In the genomic region with DNA sequence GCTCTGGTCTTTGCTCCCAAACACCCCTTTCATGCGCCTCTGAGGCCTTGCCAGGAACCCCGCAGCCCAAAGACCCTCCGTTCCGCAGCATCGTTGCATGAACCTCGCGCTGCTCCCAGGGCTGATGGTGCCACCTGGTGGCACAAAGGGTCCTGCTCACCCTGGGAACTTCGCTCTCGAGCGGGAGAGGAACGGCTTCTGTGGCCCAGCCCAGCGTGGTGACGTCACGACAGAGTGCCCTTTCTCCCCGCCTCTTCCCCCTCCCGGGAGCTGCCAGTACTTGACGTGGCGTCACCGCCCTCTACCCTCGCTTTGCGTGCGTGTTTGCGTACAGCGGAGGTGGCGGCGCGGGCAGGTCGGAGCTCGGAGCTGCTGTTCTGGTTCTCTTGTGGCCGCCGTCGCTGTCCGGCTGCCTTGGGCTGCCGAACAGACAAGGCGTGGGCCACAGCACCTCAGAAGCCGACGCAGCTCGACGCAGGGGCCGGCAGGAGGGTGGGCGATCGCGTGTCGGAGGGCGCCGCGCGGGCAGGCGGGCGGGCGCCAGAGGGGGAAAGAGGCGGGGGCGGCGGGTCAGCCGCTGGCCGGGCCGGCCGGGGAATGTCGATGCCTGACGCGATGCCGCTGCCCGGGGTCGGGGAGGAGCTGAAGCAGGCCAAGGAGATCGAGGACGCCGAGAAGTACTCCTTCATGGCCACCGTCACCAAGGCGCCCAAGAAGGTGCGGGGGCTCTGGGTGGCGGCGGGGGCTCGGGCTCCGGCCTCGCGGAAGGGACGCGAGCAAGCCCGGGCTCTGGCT, we compare ENCODE assay signal across 1 cellular context.
TF ChIP-seq lines count a peak whose summit lies in the region.

A gene (plus strand): TSS at position 310 of the 795 bp plus-strand sequence. CDS start 288 bp downstream, at position 598.

TF ChIP-seq in HepG2, 621 proteins besides CTCF, POLR2A, EP300 and RAD21 (continued from another document and continues in another):
- TF ChIP-seq, protein P1, sequence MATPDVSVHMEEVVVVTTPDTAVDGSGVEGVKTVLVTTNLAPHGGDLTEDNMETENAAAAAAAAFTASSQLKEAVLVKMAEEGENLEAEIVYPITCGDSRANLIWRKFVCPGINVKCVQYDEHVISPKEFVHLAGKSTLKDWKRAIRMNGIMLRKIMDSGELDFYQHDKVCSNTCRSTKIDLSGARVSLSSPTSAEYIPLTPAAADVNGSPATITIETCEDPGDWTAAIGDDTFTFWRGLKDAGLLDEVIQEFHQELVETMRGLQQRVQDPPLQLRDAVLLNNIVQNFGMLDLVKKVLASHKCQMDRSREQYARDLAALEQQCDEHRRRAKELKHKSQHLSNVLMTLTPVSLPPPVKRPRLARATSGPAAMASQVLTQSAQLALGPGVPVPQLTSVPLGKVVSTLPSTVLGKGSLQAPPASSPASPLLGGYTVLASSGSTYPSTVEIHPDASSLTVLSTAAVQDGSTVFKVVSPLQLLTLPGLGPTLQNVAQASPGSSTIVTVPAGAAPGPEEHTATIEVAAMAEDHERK (CRISPR knock-in tag; IDR thresholded peaks at IDR 0.05; ENCODE audit: low read depth): peak; percentile 100
- TF ChIP-seq, protein P2, sequence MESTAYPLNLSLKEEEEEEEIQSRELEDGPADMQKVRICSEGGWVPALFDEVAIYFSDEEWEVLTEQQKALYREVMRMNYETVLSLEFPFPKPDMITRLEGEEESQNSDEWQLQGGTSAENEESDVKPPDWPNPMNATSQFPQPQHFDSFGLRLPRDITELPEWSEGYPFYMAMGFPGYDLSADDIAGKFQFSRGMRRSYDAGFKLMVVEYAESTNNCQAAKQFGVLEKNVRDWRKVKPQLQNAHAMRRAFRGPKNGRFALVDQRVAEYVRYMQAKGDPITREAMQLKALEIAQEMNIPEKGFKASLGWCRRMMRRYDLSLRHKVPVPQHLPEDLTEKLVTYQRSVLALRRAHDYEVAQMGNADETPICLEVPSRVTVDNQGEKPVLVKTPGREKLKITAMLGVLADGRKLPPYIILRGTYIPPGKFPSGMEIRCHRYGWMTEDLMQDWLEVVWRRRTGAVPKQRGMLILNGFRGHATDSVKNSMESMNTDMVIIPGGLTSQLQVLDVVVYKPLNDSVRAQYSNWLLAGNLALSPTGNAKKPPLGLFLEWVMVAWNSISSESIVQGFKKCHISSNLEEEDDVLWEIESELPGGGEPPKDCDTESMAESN (CRISPR knock-in tag; conservative IDR thresholded peaks at IDR 0.05): peak; percentile 75
- TF ChIP-seq CBX1 (IDR thresholded peaks at IDR 0.05; ENCODE audit: low read depth) (peak; percentile 87), HDAC2 (CRISPR knock-in tag; IDR thresholded peaks at IDR 0.05) (peak; percentile 83), ZMYM3 (CRISPR knock-in tag; IDR thresholded peaks at IDR 0.05) (no peak), PLRG1 (conservative IDR thresholded peaks at IDR 0.05) (no peak), HNRNPH1 (optimal IDR thresholded peaks at IDR 0.05; ENCODE audit: low read depth, low read length) (no peak), ZNF891 (CRISPR knock-in tag; IDR thresholded peaks at IDR 0.05) (peak; percentile 64; the same call in 1 of the 2 replicates), AHR (CRISPR knock-in tag; IDR thresholded peaks at IDR 0.05) (peak; percentile 40; the same call in 1 of the 2 replicates), ZNF558 (CRISPR knock-in tag; IDR thresholded peaks at IDR 0.05; ENCODE audit: borderline replicate concordance) (peak; percentile 90; the same call in 1 of the 2 replicates), SMAD9 (CRISPR knock-in tag; IDR thresholded peaks at IDR 0.05) (no peak), ZNF878 (CRISPR knock-in tag; IDR thresholded peaks at IDR 0.05) (0 out of 2 replicates have a peak, but pooled peaks have one; percentile 10), YEATS2 (CRISPR knock-in tag; IDR thresholded peaks at IDR 0.05; ENCODE audit: borderline replicate concordance) (peak; percentile 90), ATF1 (CRISPR knock-in tag; IDR thresholded peaks at IDR 0.05) (peak; percentile 88), ZNF124 (CRISPR knock-in tag; IDR thresholded peaks at IDR 0.05) (peak; percentile 67; the same call in 1 of the 2 replicates), KDM5A (IDR thresholded peaks at IDR 0.05; ENCODE audit: borderline replicate concordance, low read length) (peak; percentile 47; the same call in 1 of the 2 replicates), U2AF2 (IDR thresholded peaks at IDR 0.05; ENCODE audit: low read depth, low read length) (no peak), ZNF460 (CRISPR knock-in tag; IDR thresholded peaks at IDR 0.05; ENCODE audit: borderline replicate concordance) (no peak), FOXA1 (IDR thresholded peaks at IDR 0.05) (no peak), FOXA1 (CRISPR knock-in tag; IDR thresholded peaks at IDR 0.05) (0 out of 2 replicates have a peak, but pooled peaks have one; percentile 46), SALL1 (CRISPR knock-in tag; IDR thresholded peaks at IDR 0.05) (peak; percentile 93), ZNF549 (CRISPR knock-in tag; IDR thresholded peaks at IDR 0.05) (no peak), NCOR1 (IDR thresholded peaks at IDR 0.05; ENCODE audit: borderline replicate concordance, low read length) (no peak)
- TF ChIP-seq, protein P3, sequence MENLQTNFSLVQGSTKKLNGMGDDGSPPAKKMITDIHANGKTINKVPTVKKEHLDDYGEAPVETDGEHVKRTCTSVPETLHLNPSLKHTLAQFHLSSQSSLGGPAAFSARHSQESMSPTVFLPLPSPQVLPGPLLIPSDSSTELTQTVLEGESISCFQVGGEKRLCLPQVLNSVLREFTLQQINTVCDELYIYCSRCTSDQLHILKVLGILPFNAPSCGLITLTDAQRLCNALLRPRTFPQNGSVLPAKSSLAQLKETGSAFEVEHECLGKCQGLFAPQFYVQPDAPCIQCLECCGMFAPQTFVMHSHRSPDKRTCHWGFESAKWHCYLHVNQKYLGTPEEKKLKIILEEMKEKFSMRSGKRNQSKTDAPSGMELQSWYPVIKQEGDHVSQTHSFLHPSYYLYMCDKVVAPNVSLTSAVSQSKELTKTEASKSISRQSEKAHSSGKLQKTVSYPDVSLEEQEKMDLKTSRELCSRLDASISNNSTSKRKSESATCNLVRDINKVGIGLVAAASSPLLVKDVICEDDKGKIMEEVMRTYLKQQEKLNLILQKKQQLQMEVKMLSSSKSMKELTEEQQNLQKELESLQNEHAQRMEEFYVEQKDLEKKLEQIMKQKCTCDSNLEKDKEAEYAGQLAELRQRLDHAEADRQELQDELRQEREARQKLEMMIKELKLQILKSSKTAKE (CRISPR knock-in tag; IDR thresholded peaks at IDR 0.05; ENCODE audit: borderline replicate concordance): peak; percentile 53; the same call in 1 of the 2 replicates
- TF ChIP-seq, protein P4, sequence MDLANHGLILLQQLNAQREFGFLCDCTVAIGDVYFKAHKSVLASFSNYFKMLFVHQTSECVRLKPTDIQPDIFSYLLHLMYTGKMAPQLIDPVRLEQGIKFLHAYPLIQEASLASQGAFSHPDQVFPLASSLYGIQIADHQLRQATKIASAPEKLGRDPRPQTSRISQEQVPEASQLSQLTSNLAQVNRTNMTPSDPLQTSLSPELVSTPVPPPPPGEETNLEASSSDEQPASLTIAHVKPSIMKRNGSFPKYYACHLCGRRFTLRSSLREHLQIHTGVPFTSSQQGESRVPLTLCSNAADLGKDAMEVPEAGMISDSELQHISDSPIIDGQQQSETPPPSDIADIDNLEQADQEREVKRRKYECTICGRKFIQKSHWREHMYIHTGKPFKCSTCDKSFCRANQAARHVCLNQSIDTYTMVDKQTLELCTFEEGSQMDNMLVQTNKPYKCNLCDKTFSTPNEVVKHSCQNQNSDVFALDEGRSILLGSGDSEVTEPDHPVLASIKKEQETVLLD (CRISPR knock-in tag; IDR thresholded peaks at IDR 0.05; ENCODE audit: low read depth): no peak
- TF ChIP-seq, protein P5, sequence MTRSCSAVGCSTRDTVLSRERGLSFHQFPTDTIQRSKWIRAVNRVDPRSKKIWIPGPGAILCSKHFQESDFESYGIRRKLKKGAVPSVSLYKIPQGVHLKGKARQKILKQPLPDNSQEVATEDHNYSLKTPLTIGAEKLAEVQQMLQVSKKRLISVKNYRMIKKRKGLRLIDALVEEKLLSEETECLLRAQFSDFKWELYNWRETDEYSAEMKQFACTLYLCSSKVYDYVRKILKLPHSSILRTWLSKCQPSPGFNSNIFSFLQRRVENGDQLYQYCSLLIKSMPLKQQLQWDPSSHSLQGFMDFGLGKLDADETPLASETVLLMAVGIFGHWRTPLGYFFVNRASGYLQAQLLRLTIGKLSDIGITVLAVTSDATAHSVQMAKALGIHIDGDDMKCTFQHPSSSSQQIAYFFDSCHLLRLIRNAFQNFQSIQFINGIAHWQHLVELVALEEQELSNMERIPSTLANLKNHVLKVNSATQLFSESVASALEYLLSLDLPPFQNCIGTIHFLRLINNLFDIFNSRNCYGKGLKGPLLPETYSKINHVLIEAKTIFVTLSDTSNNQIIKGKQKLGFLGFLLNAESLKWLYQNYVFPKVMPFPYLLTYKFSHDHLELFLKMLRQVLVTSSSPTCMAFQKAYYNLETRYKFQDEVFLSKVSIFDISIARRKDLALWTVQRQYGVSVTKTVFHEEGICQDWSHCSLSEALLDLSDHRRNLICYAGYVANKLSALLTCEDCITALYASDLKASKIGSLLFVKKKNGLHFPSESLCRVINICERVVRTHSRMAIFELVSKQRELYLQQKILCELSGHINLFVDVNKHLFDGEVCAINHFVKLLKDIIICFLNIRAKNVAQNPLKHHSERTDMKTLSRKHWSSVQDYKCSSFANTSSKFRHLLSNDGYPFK (CRISPR knock-in tag; IDR thresholded peaks at IDR 0.05; ENCODE audit: borderline replicate concordance): peak; percentile 76; the same call in 1 of the 2 replicates
- TF ChIP-seq, protein P6, sequence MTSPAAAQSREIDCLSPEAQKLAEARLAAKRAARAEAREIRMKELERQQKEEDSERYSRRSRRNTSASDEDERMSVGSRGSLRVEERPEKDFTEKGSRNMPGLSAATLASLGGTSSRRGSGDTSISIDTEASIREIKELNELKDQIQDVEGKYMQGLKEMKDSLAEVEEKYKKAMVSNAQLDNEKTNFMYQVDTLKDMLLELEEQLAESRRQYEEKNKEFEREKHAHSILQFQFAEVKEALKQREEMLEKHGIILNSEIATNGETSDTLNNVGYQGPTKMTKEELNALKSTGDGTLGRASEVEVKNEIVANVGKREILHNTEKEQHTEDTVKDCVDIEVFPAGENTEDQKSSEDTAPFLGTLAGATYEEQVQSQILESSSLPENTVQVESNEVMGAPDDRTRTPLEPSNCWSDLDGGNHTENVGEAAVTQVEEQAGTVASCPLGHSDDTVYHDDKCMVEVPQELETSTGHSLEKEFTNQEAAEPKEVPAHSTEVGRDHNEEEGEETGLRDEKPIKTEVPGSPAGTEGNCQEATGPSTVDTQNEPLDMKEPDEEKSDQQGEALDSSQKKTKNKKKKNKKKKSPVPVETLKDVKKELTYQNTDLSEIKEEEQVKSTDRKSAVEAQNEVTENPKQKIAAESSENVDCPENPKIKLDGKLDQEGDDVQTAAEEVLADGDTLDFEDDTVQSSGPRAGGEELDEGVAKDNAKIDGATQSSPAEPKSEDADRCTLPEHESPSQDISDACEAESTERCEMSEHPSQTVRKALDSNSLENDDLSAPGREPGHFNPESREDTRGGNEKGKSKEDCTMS (CRISPR knock-in tag; conservative IDR thresholded peaks at IDR 0.05): no peak
- TF ChIP-seq, protein P7, sequence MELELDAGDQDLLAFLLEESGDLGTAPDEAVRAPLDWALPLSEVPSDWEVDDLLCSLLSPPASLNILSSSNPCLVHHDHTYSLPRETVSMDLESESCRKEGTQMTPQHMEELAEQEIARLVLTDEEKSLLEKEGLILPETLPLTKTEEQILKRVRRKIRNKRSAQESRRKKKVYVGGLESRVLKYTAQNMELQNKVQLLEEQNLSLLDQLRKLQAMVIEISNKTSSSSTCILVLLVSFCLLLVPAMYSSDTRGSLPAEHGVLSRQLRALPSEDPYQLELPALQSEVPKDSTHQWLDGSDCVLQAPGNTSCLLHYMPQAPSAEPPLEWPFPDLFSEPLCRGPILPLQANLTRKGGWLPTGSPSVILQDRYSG (CRISPR knock-in tag; IDR thresholded peaks at IDR 0.05): peak; percentile 89; the same call in 1 of the 2 replicates
- TF ChIP-seq, protein P8, sequence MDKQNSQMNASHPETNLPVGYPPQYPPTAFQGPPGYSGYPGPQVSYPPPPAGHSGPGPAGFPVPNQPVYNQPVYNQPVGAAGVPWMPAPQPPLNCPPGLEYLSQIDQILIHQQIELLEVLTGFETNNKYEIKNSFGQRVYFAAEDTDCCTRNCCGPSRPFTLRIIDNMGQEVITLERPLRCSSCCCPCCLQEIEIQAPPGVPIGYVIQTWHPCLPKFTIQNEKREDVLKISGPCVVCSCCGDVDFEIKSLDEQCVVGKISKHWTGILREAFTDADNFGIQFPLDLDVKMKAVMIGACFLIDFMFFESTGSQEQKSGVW (CRISPR knock-in tag; IDR thresholded peaks at IDR 0.05; ENCODE audit: borderline replicate concordance): no peak
- TF ChIP-seq, protein P9, sequence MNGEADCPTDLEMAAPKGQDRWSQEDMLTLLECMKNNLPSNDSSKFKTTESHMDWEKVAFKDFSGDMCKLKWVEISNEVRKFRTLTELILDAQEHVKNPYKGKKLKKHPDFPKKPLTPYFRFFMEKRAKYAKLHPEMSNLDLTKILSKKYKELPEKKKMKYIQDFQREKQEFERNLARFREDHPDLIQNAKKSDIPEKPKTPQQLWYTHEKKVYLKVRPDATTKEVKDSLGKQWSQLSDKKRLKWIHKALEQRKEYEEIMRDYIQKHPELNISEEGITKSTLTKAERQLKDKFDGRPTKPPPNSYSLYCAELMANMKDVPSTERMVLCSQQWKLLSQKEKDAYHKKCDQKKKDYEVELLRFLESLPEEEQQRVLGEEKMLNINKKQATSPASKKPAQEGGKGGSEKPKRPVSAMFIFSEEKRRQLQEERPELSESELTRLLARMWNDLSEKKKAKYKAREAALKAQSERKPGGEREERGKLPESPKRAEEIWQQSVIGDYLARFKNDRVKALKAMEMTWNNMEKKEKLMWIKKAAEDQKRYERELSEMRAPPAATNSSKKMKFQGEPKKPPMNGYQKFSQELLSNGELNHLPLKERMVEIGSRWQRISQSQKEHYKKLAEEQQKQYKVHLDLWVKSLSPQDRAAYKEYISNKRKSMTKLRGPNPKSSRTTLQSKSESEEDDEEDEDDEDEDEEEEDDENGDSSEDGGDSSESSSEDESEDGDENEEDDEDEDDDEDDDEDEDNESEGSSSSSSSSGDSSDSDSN (CRISPR knock-in tag; IDR thresholded peaks at IDR 0.05): peak; percentile 76
- TF ChIP-seq, protein P10, sequence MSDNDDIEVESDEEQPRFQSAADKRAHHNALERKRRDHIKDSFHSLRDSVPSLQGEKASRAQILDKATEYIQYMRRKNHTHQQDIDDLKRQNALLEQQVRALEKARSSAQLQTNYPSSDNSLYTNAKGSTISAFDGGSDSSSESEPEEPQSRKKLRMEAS (IDR thresholded peaks at IDR 0.05): peak; percentile 79
